In the genomic region with DNA sequence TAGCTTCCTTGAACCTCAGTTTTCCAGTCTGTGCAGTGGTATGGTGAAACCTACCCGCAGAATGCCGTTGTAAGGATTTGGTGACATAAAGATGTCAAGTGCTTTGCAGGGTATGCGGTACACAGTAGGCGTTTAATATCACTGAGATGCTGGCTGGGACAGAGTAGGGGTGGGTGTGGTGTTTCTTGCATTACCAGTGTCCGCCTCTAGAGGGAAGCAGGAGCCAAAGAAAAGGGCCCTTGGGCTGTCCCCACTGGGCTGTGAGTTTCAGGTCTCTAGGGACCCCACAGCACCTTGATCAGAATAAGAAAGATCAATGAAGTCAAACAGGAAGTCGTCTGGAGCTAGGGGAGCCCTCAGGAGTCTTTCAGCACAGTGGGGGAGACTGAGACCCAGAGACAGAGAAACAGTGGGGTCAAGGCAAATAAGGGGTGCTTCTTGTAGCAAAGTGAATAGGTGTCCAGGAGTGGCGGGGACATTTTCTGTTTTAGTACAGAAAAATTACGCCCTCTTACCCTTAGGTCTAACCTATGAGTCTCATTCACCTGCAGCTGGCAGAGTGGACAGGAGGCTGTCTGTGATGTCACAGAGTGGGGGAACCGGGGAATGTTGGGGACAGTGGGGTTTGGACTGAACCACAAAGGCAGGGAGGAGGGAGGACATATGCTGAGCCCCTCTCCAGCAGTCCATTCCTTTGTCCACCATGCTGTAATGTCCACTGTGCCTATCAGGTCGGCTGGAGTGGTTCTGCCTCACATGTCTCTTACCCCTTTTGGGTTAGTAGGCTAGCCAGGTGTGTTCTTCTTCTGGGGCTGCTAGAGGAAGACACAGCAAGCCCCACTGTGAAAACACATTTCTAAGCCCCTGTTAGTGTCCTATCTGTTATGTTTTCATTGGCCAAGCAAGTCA, we compare ENCODE assay signal across 7 cellular contexts. TPM values are rescaled to one million over a fixed set of nuclear protein-coding genes. Genes with fewer than 3 reads are reported as not detected.
DNase-seq lines count a peak whose midpoint lies in the region; ATAC-seq and TF ChIP-seq lines count a peak whose summit lies in the region.

No MANE protein-coding gene starts in this region.

- DNase-seq in HFF-Myc (ENCODE audit: extremely low read depth, low read depth) (no peak), NCI-H1930 (lab: John Stamatoyannopoulos, UW) (peak; percentile 2 to 10), endothelial cell (ENCODE audit: low spot score) (peak; percentile 76), natural killer cell (peak; percentile 39), stomach (peak; percentile 46)
- DNase-seq in activated CD8-positive, alpha-beta memory T cell treated with anti-CD3 and anti-CD28 coated beads for 1 hour (ENCODE audit: extremely low read depth in 1 of 2, low read depth in 1 of 2): peak; percentile 13 to 45

- H3K36me3 Mint-ChIP-seq in endothelial cell (ENCODE audit: low read depth, unreplicated experiment) (no peaks in the 10 kb centered on the region), natural killer cell (no peaks in the 10 kb centered on the region)

- peaks cover 0 to 4% (median 0%) of the 10 kb centered on the region in 4 donors for H3K36me3 ChIP-seq in stomach

- no peaks in the 10 kb centered on the region for H3K4me1 ChIP-seq in stomach

- H3K9me3 Mint-ChIP-seq in endothelial cell (ENCODE audit: unreplicated experiment) (no peaks in the 10 kb centered on the region), natural killer cell (no peaks in the 10 kb centered on the region)

- TF ChIP-seq EP300 in stomach (IDR thresholded peaks at IDR 0.05): no peak

- no peak overlapping the region for H3K27ac Mint-ChIP-seq in endothelial cell (ENCODE audit: unreplicated experiment)
- no peak overlapping the region for H3K27ac Mint-ChIP-seq in natural killer cell

- H3K9me3 ChIP-seq in stomach: no peaks in the 10 kb centered on the region

- TF ChIP-seq CTCF in GM12873 (IDR thresholded peaks at IDR 0.05; ENCODE audit: insufficient read depth, low read depth, low read length, missing control alignments) (peak; percentile 90), HFF-Myc (IDR thresholded peaks at IDR 0.05; ENCODE audit: low read depth, low read length, missing control alignments) (peak; percentile 91), endothelial cell (IDR thresholded peaks at IDR 0.05; ENCODE audit: unreplicated experiment) (peak; percentile 84), natural killer cell (IDR thresholded peaks at IDR 0.05) (peak; percentile 72), stomach (IDR thresholded peaks at IDR 0.05) (peak in 6 of 7 experiments; percentile 21 to 85 (median 68))

- peak; percentile 75 to 88 (median 87) for ATAC-seq in natural killer cell

- no peak for TF ChIP-seq POLR2A in stomach (IDR thresholded peaks at IDR 0.05)

- WGBS in stomach, 5 donors: 33 to 46% (median 39%) methylated on average over 10 of the region's 10 CpGs

- H3K4me3 Mint-ChIP-seq in endothelial cell (ENCODE audit: unreplicated experiment) (no peak overlapping the region), natural killer cell (no peak overlapping the region)

- H3K27ac ChIP-seq in stomach: no peak overlapping the region

- intact Hi-C loops in natural killer cell (cut with micrococcal nuclease): loop anchor here (5.0 kb wide), 1 partner anchor 350 kb away; no protein-coding TSS in a partner anchor
- intact Hi-C loops in stomach (cut with DNase I; ENCODE audit: low total_unique reads): no loop called here

- peaks cover 7% of the 10 kb centered on the region for H3K27me3 Mint-ChIP-seq in endothelial cell (ENCODE audit: unreplicated experiment)
- H3K27me3 Mint-ChIP-seq in natural killer cell (ENCODE audit: low read depth in 2 of 2): peaks cover 13 to 31% of the 10 kb centered on the region in 2 donors

- H3K4me1 Mint-ChIP-seq in endothelial cell (ENCODE audit: unreplicated experiment): peaks cover 6% of the 10 kb centered on the region
- no peaks in the 10 kb centered on the region for H3K4me1 Mint-ChIP-seq in natural killer cell

- H3K4me3 ChIP-seq in HFF-Myc (replicated peaks; ENCODE audit: low read depth, low read length) (no peak overlapping the region), stomach (no peak overlapping the region)

- peaks cover 0 to 8% (median 0%) of the 10 kb centered on the region in 3 donors for H3K27me3 ChIP-seq in stomach

RNA-seq across cellular contexts. Expression of a gene that starts 4.7 kb away (rescaled TPM):
- not detected for total RNA-seq in endothelial cell (ENCODE audit: unreplicated experiment)
- total RNA-seq in natural killer cell: not detected
- not detected for total RNA-seq in stomach
- not detected for polyA plus RNA-seq in stomach

RNA-seq across cellular contexts. Expression of a gene that starts 19.7 kb away (rescaled TPM):
- total RNA-seq in endothelial cell (ENCODE audit: unreplicated experiment) (not detected), natural killer cell (not detected), stomach (not detected)
- polyA plus RNA-seq in stomach: not detected

RNA-seq across cellular contexts. Expression of a gene that starts 51.2 kb away (rescaled TPM):
- total RNA-seq in endothelial cell (ENCODE audit: unreplicated experiment) (1.6 TPM), natural killer cell (10 to 100 TPM; 10.4 to 14.9 (median 11.5) TPM), stomach (10 to 100 TPM in 2 of 5 donors, 1 to 10 TPM in 3; 4.1 to 33.3 (median 6.2) TPM)
- polyA plus RNA-seq in stomach: 1 to 10 TPM; 3.6 to 4.6 (median 4.1) TPM
